Comparison of ENCODE assay signal across 10 cellular contexts in genomic region chr2:105327690-105328089, GRCh38. TPM values are rescaled to one million over a fixed set of nuclear protein-coding genes. Genes with fewer than 3 reads are reported as not detected.
DNase-seq lines count a peak whose midpoint lies in the region; ATAC-seq, FAIRE-seq and TF ChIP-seq lines count a peak whose summit lies in the region.
"Had no signal": no experiment of that assay in that cellular context is flagged by ENCODE, and none has a peak within 500 bp of the region (broad histone marks: within the 10 kb centered on the region; RNA-seq: fewer than 3 reads in every experiment).

No MANE protein-coding gene starts in this region.

- CTCF ChIA-PET in HepG2 (lab: Yijun Ruan, JAX; ENCODE audit: low intra/inter-chr PET ratio, low total read pairs), result no interaction called here

- H3K36me3 Mint-ChIP-seq in activated T-helper 17 cell treated with anti-CD3 and anti-CD28 coated beads, Interleukin-2, amount 50 U/mL, for 72 hours (ENCODE audit: low read depth), result peaks cover 32% of the 10 kb centered on the region

- 84% methylated on average over 2 of the region's 2 CpGs for WGBS in HepG2 (ENCODE audit: low lambda C conversion rate)
- 56% methylated on average over 2 of the region's 2 CpGs for WGBS in right lobe of liver (ENCODE audit: insufficient coverage, low coverage, low lambda C conversion rate, missing lambda C conversion rate)
- 78% methylated on average over 2 of the region's 2 CpGs for WGBS in pancreas, 2 donors

- H3K27me3 Mint-ChIP-seq in activated T-helper 17 cell treated with anti-CD3 and anti-CD28 coated beads, Interleukin-2, amount 50 U/mL, for 72 hours, result no peaks in the 10 kb centered on the region

- H2AFZ ChIP-seq in HepG2 (ENCODE audit: low read length), result no peak overlapping the region

- TSS peak; percentile 44 for BruUV-seq in HepG2 (replicated peaks; lab: Mats Ljungman, UMichigan)

- H3K27ac ChIP-seq in HepG2 (ENCODE audit: extremely low read length, insufficient read depth, low read length) (peak overlapping the region; percentile 81), right lobe of liver (no peak overlapping the region), muscle layer of colon (ENCODE audit: low read depth, low read length) (peak overlapping the region; percentile 73), tibial artery (peak overlapping the region; percentile 85 to 86), pancreas (peak overlapping the region in 1 of 4 donors; percentile 74)

- TF ChIP-seq POLR2A in HepG2 (IDR thresholded peaks at IDR 0.05; ENCODE audit: insufficient read depth in 1 of 2, low read depth in 2 of 2, low read length in 2 of 2) (no peak), right lobe of liver (IDR thresholded peaks at IDR 0.05) (no peak)

- H3K4me3 Mint-ChIP-seq in activated T-helper 17 cell treated with anti-CD3 and anti-CD28 coated beads, Interleukin-2, amount 50 U/mL, for 72 hours, result peak overlapping the region; percentile 98

- TF ChIP-seq CTCF in HepG2 (CRISPR knock-in tag; IDR thresholded peaks at IDR 0.05), result no peak
- no peak for TF ChIP-seq CTCF in right lobe of liver (IDR thresholded peaks at IDR 0.05)
- TF ChIP-seq CTCF in tibial artery (IDR thresholded peaks at IDR 0.05), result no peak
- no peak for TF ChIP-seq CTCF in pancreas (IDR thresholded peaks at IDR 0.05)

- H3K9me3 Mint-ChIP-seq in activated T-helper 17 cell treated with anti-CD3 and anti-CD28 coated beads, Interleukin-2, amount 50 U/mL, for 72 hours, result no peaks in the 10 kb centered on the region

- DNase-seq in HepG2 (ENCODE audit: low spot score), result no peak
- no peak for DNase-seq in right lobe of liver
- DNase-seq in tibial artery, result no peak
- DNase-seq in pancreas, result no peak
- DNase-seq in NCI-H510A (lab: John Stamatoyannopoulos, UW), result no peak
- DNase-seq: BE2C, SK-N-SH had no signal

- H3K27me3 ChIP-seq in HepG2 (ENCODE audit: control insufficient read depth in 1 of 2, insufficient read depth in 2 of 2, low read length in 2 of 2) (no peaks in the 10 kb centered on the region; a peak in 1 of 5 replicates), right lobe of liver (no peaks in the 10 kb centered on the region), muscle layer of colon (ENCODE audit: control insufficient read depth in 1 of 2, insufficient read depth in 2 of 2, low read length in 2 of 2) (no peaks in the 10 kb centered on the region), tibial artery (no peaks in the 10 kb centered on the region), pancreas (no peaks in the 10 kb centered on the region)
- H3K27me3 ChIP-seq: BE2C had no signal

- FAIRE-seq in HepG2 (lab: Jason Lieb, UNC) (no peak), pancreas (lab: Jason Lieb, UNC) (no peak)

- ATAC-seq in HepG2 (no peak), right lobe of liver (no peak), GM19324 (IDR thresholded peaks at IDR 0.05; ENCODE audit: low FRiP score, unreplicated experiment) (no peak), pancreas (no peak)
- ATAC-seq in activated T-helper 17 cell treated with anti-CD3 and anti-CD28 coated beads, Interleukin-2, amount 50 U/mL, for 72 hours (replicated peaks), result no peak

- H3K4me3 ChIP-seq in HepG2 (replicated peaks in 1 of 3; ENCODE audit: insufficient read depth in 1 of 3, low read depth in 2 of 3, low read length in 3 of 3) (peak overlapping the region in 1 of 3 experiments; percentile 78; a peak in 2 of 6 replicates), right lobe of liver (no peak overlapping the region), muscle layer of colon (ENCODE audit: low read depth in 1 of 2, low read length in 2 of 2) (no peak overlapping the region), tibial artery (no peak overlapping the region), pancreas (peak overlapping the region in 1 of 4 donors; percentile 67)

- H3K4me1 ChIP-seq in HepG2 (ENCODE audit: insufficient read depth, low read length) (peaks cover 47% of the 10 kb centered on the region), right lobe of liver (peaks cover 0 to 10% (median 4%) of the 10 kb centered on the region in 4 donors), muscle layer of colon (ENCODE audit: insufficient read depth, low read length) (peaks cover 21% of the 10 kb centered on the region), tibial artery (peaks cover 0 to 30% (median 23%) of the 10 kb centered on the region in 4 donors), pancreas (peaks cover 0 to 26% (median 0%) of the 10 kb centered on the region in 3 donors)
- H3K4me1 ChIP-seq: BE2C had no signal

- no peak for TF ChIP-seq EP300 in HepG2 (IDR thresholded peaks at IDR 0.05; ENCODE audit: low read depth in 2 of 2, low read length in 2 of 2)
- TF ChIP-seq EP300 in HepG2 (CRISPR knock-in tag; IDR thresholded peaks at IDR 0.05; ENCODE audit: borderline replicate concordance), result no peak

- POLR2A ChIA-PET in HepG2 (lab: Yijun Ruan, JAX), result interaction anchor here (3.3 kb wide), 1 partner anchor 12 kb away, joined by 43 read pairs; the partner anchor contains the start of gene C2orf49

- peaks cover 76% of the 10 kb centered on the region for H3K79me2 ChIP-seq in HepG2 (ENCODE audit: insufficient read depth, low read length)

- peak overlapping the region; percentile 100 for H3K4me2 ChIP-seq in HepG2 (ENCODE audit: low read depth, low read length)

- H3K36me3 ChIP-seq in HepG2 (replicated peaks in 1 of 2; ENCODE audit: control insufficient read depth in 1 of 2, insufficient read depth in 2 of 2, low read length in 2 of 2) (peaks cover 7 to 28% of the 10 kb centered on the region in 2 experiments), right lobe of liver (no peaks in the 10 kb centered on the region), muscle layer of colon (ENCODE audit: insufficient read depth, low read length) (no peaks in the 10 kb centered on the region), tibial artery (peaks cover 0 to 6% (median 0%) of the 10 kb centered on the region in 3 donors), pancreas (no peaks in the 10 kb centered on the region)
- H3K36me3 ChIP-seq: BE2C had no signal

- no peak for TF ChIP-seq RAD21 in HepG2 (CRISPR knock-in tag; IDR thresholded peaks at IDR 0.05)

- H3K27ac Mint-ChIP-seq in activated T-helper 17 cell treated with anti-CD3 and anti-CD28 coated beads, Interleukin-2, amount 50 U/mL, for 72 hours, result peak overlapping the region; percentile 25

- H4K20me1 ChIP-seq in HepG2 (ENCODE audit: insufficient read depth, low read length), result no peaks in the 10 kb centered on the region

- in situ Hi-C loops in HepG2 (cut with HindIII; ENCODE audit: extremely low pct_ligation_motif_present, low pct_unique_long_range_greater_than_20kb), result loop anchor here (25.0 kb wide), 1 partner anchor 860 kb away; the partner anchor contains the start of gene UXS1

- intact Hi-C loops in HepG2 (cut with micrococcal nuclease; ENCODE audit: unreplicated experiment), result loop anchor here (1.0 kb wide), 1 partner anchor 10 kb away; the partner anchor contains the start of gene C2orf49
- intact Hi-C loops in right lobe of liver (cut with DNase I), result no loop called here
- intact Hi-C loops in tibial artery (cut with DNase I; ENCODE audit: low total_unique reads), result no loop called here
- intact Hi-C loops in pancreas (cut with DNase I), result no loop called here

- H3K9me3 ChIP-seq in HepG2 (ENCODE audit: low read length) (no peaks in the 10 kb centered on the region), right lobe of liver (no peaks in the 10 kb centered on the region), muscle layer of colon (ENCODE audit: low read length) (no peaks in the 10 kb centered on the region), tibial artery (no peaks in the 10 kb centered on the region), pancreas (no peaks in the 10 kb centered on the region)
- H3K9me3 ChIP-seq: BE2C, SK-N-SH had no signal

- peaks cover 46% of the 10 kb centered on the region for H3K4me1 Mint-ChIP-seq in activated T-helper 17 cell treated with anti-CD3 and anti-CD28 coated beads, Interleukin-2, amount 50 U/mL, for 72 hours

- no peak overlapping the region for H3K9ac ChIP-seq in HepG2 (ENCODE audit: insufficient read depth, low read depth, low read length)
- H3K9ac ChIP-seq in muscle layer of colon (ENCODE audit: low read length), result no peak overlapping the region
- H3K9ac ChIP-seq: SK-N-SH had no signal

RNA-seq across cellular contexts. Expression of gene TGFBRAP1, which starts 1.8 kb away (rescaled TPM):
- total RNA-seq in HepG2 (2016; rRNA removed; fragmentation: Illumina TruSeq; extraction: Trizol) (22.9 and 27.0 TPM in 2 replicates), right lobe of liver (10 to 100 TPM in 2 of 6 experiments, 1 to 10 TPM in 4; 5.7 to 11.2 (median 7.1) TPM), pancreas (10 to 100 TPM in 1 of 6 donors, 1 to 10 TPM in 5; 7.2 to 11.5 (median 9.3) TPM)
- total RNA-seq in HepG2 (2016; cell fraction: cytosol; rRNA removed; fragmentation: Illumina TruSeq; extraction: Trizol; ENCODE audit: low read depth), result 4.1 and 4.4 TPM in 2 replicates
- total RNA-seq in HepG2 (2016; cell fraction: insoluble cytoplasmic fraction; rRNA removed; fragmentation: Illumina TruSeq; extraction: Trizol), result 22.6 and 23.2 TPM in 2 replicates
- total RNA-seq in HepG2 (2016; cell fraction: membrane; rRNA removed; fragmentation: Illumina TruSeq; extraction: Trizol), result 14.4 and 14.7 TPM in 2 replicates
- 18.8 and 20.1 TPM in 2 replicates for total RNA-seq in HepG2 (2016; cell fraction: nucleus; rRNA removed; fragmentation: Illumina TruSeq; extraction: Trizol)
- polyA plus RNA-seq in HepG2 (2011; rRNA removed) (12.7 and 13.4 TPM in 2 replicates), pancreas (1 to 10 TPM; 3.6 to 6.7 TPM)
- polyA plus RNA-seq in HepG2 (2011; cell fraction: cytosol; rRNA removed), result 10.5 and 11.2 TPM in 2 replicates
- 11.8 and 12.4 TPM in 2 replicates for polyA plus RNA-seq in HepG2 (2011; cell fraction: nucleus; rRNA removed)
- polyA plus RNA-seq in HepG2 (2012), result 13.4 and 13.9 TPM in 2 replicates
- 1.4 TPM in 2 replicates for polyA plus RNA-seq in HepG2 (2016; cell fraction: cytosol; fragmentation: Illumina TruSeq; extraction: Trizol; ENCODE audit: low read depth)
- 20.3 and 22.7 TPM in 2 replicates for polyA plus RNA-seq in HepG2 (2016; cell fraction: insoluble cytoplasmic fraction; fragmentation: Illumina TruSeq; extraction: Trizol; ENCODE audit: low read depth)
- 6.8 and 6.9 TPM in 2 replicates for polyA plus RNA-seq in HepG2 (2016; cell fraction: membrane; fragmentation: Illumina TruSeq; extraction: Trizol; ENCODE audit: low read depth)
- 27.0 and 31.2 TPM in 2 replicates for polyA plus RNA-seq in HepG2 (2016; cell fraction: nucleus; fragmentation: Illumina TruSeq; extraction: Trizol; ENCODE audit: insufficient read depth, low read depth)
- polyA minus RNA-seq in HepG2 (2011; rRNA and poly(A)+ RNA removed; ENCODE audit: low replicate concordance), result 27.6 and 32.1 TPM in 2 replicates
- 12.0 and 15.4 TPM in 2 replicates for polyA minus RNA-seq in HepG2 (2011; cell fraction: cytosol; rRNA and poly(A)+ RNA removed)
- polyA minus RNA-seq in HepG2 (2011; cell fraction: nucleus; rRNA and poly(A)+ RNA removed), result 14.9 and 16.4 TPM in 2 replicates
- 10 to 100 TPM; 16.5 to 28.0 TPM for total RNA-seq in activated T-helper 17 cell treated with anti-CD3 and anti-CD28 coated beads, Interleukin-2, amount 50 U/mL, for 72 hours

RNA-seq across cellular contexts. Expression of gene C2orf49, which starts 9.7 kb away (rescaled TPM):
- total RNA-seq in HepG2 (2016; rRNA removed; fragmentation: Illumina TruSeq; extraction: Trizol) (28.8 and 35.6 TPM in 2 replicates), right lobe of liver (1 to 10 TPM; 3.9 to 7.4 (median 6.4) TPM), pancreas (10 to 100 TPM in 1 of 6 donors, 1 to 10 TPM in 5; 6.4 to 10.2 (median 7.4) TPM)
- total RNA-seq in HepG2 (2016; cell fraction: cytosol; rRNA removed; fragmentation: Illumina TruSeq; extraction: Trizol; ENCODE audit: low read depth), result 13.5 and 14.5 TPM in 2 replicates
- 30.8 and 40.4 TPM in 2 replicates for total RNA-seq in HepG2 (2016; cell fraction: insoluble cytoplasmic fraction; rRNA removed; fragmentation: Illumina TruSeq; extraction: Trizol)
- total RNA-seq in HepG2 (2016; cell fraction: membrane; rRNA removed; fragmentation: Illumina TruSeq; extraction: Trizol), result 17.9 and 19.2 TPM in 2 replicates
- 16.1 and 20.5 TPM in 2 replicates for total RNA-seq in HepG2 (2016; cell fraction: nucleus; rRNA removed; fragmentation: Illumina TruSeq; extraction: Trizol)
- polyA plus RNA-seq in HepG2 (2011; rRNA removed) (21.6 and 24.7 TPM in 2 replicates), pancreas (1 to 10 TPM; 4.2 to 5.9 TPM)
- 10.0 and 13.2 TPM in 2 replicates for polyA plus RNA-seq in HepG2 (2011; cell fraction: cytosol; rRNA removed)
- polyA plus RNA-seq in HepG2 (2011; cell fraction: nucleus; rRNA removed), result 9.5 and 13.6 TPM in 2 replicates
- polyA plus RNA-seq in HepG2 (2012), result 28.0 and 30.9 TPM in 2 replicates
- polyA plus RNA-seq in HepG2 (2016; cell fraction: cytosol; fragmentation: Illumina TruSeq; extraction: Trizol; ENCODE audit: low read depth), result 4.6 and 4.9 TPM in 2 replicates
- 31.3 and 31.7 TPM in 2 replicates for polyA plus RNA-seq in HepG2 (2016; cell fraction: insoluble cytoplasmic fraction; fragmentation: Illumina TruSeq; extraction: Trizol; ENCODE audit: low read depth)
- polyA plus RNA-seq in HepG2 (2016; cell fraction: membrane; fragmentation: Illumina TruSeq; extraction: Trizol; ENCODE audit: low read depth), result 5.2 and 7.1 TPM in 2 replicates
- polyA plus RNA-seq in HepG2 (2016; cell fraction: nucleus; fragmentation: Illumina TruSeq; extraction: Trizol; ENCODE audit: insufficient read depth, low read depth), result 19.7 and 25.5 TPM in 2 replicates
- polyA minus RNA-seq in HepG2 (2011; rRNA and poly(A)+ RNA removed; ENCODE audit: low replicate concordance), result 6.4 and 9.7 TPM in 2 replicates
- polyA minus RNA-seq in HepG2 (2011; cell fraction: cytosol; rRNA and poly(A)+ RNA removed), result 14.1 and 14.5 TPM in 2 replicates
- 27.2 and 30.3 TPM in 2 replicates for polyA minus RNA-seq in HepG2 (2011; cell fraction: nucleus; rRNA and poly(A)+ RNA removed)
- 10 to 100 TPM; 17.7 to 23.8 TPM for total RNA-seq in activated T-helper 17 cell treated with anti-CD3 and anti-CD28 coated beads, Interleukin-2, amount 50 U/mL, for 72 hours

Comparison
In these comparisons a context has a peak if more than half of its experiments do, and no peak if none do; other contexts are left out.
1. H3K27ac ChIP-seq: peak in HepG2 (single experiment), muscle layer of colon (single experiment) and tibial artery (2 of 2); none in right lobe of liver (0 of 3).